In genomic region chr19:44602071-44602470, GRCh38 we compare ENCODE assay signal across 26 cellular contexts. TPM values are rescaled to one million over a fixed set of nuclear protein-coding genes. Genes with fewer than 3 reads are reported as not detected.
DNase-seq lines count a peak whose midpoint lies in the region; TF ChIP-seq lines count a peak whose summit lies in the region.
"Had no signal": no experiment of that assay in that cellular context is flagged by ENCODE, and none has a peak within 500 bp of the region (broad histone marks: within the 10 kb centered on the region; RNA-seq: fewer than 3 reads in every experiment).

No MANE protein-coding gene starts in this region.

- 29% methylated on average over 6 of the region's 6 CpGs for WGBS in prostate gland

- no peaks in the 10 kb centered on the region for H3K27me3 Mint-ChIP-seq in chondrocyte (ENCODE audit: low read depth)
- H3K27me3 Mint-ChIP-seq in activated CD4-positive, alpha-beta T cell treated with anti-CD3 and anti-CD28 coated beads, Interleukin-2, amount 10 ng/mL, durations not matched to agents 7 days and 5 days: peaks cover 2% of the 10 kb centered on the region
- H3K27me3 Mint-ChIP-seq: activated CD8-positive, alpha-beta memory T cell treated with anti-CD3 and anti-CD28 coated beads, Interleukin-2, amount 10 ng/mL, durations not matched to agents 7 days and 5 days; CD4-positive, CD25-positive, alpha-beta regulatory T cell had no signal

- H3K4me3 Mint-ChIP-seq in chondrocyte (ENCODE audit: unreplicated experiment): no peak overlapping the region
- H3K4me3 Mint-ChIP-seq in activated CD4-positive, alpha-beta T cell treated with anti-CD3 and anti-CD28 coated beads, Interleukin-2, amount 10 ng/mL, durations not matched to agents 7 days and 5 days: no peak overlapping the region
- H3K4me3 Mint-ChIP-seq: activated CD8-positive, alpha-beta memory T cell treated with anti-CD3 and anti-CD28 coated beads, Interleukin-2, amount 10 ng/mL, durations not matched to agents 7 days and 5 days; CD4-positive, CD25-positive, alpha-beta regulatory T cell; mesothelial cell of epicardium; T-helper 1 cell treated with Interleukin-12 subunit alpha and Interleukin-12 subunit beta and Interleukin-4 antibody, amounts not matched to agents 30 μg/mL and 1 μg/mL, for 36 hours had no signal

- POLR2A ChIA-PET in activated CD4-positive, alpha-beta T cell treated with anti-CD3 and anti-CD28 coated beads, Interleukin-2, amount 10 ng/mL, durations not matched to agents 7 days and 5 days (lab: Charles Lee): no interaction called here

- H3K9me3 Mint-ChIP-seq in chondrocyte (ENCODE audit: low read depth): no peaks in the 10 kb centered on the region
- peaks cover 13% of the 10 kb centered on the region for H3K9me3 Mint-ChIP-seq in activated CD4-positive, alpha-beta T cell treated with anti-CD3 and anti-CD28 coated beads, Interleukin-2, amount 10 ng/mL, durations not matched to agents 7 days and 5 days

- H3K36me3 Mint-ChIP-seq in chondrocyte (ENCODE audit: low read depth): no peaks in the 10 kb centered on the region
- no peaks in the 10 kb centered on the region for H3K36me3 Mint-ChIP-seq in activated CD4-positive, alpha-beta T cell treated with anti-CD3 and anti-CD28 coated beads, Interleukin-2, amount 10 ng/mL, durations not matched to agents 7 days and 5 days (ENCODE audit: low read depth)
- H3K36me3 Mint-ChIP-seq: activated CD8-positive, alpha-beta memory T cell treated with anti-CD3 and anti-CD28 coated beads, Interleukin-2, amount 10 ng/mL, durations not matched to agents 7 days and 5 days; CD4-positive, CD25-positive, alpha-beta regulatory T cell; mesothelial cell of epicardium had no signal

- no peaks in the 10 kb centered on the region for H3K36me3 ChIP-seq in prostate gland
- H3K36me3 ChIP-seq: ascending aorta, heart left ventricle, MG63, right lobe of liver, thoracic aorta had no signal

- H3K27me3 ChIP-seq in prostate gland (replicated peaks; ENCODE audit: insufficient read depth): no peaks in the 10 kb centered on the region
- H3K27me3 ChIP-seq: ascending aorta, MG63, right lobe of liver had no signal

- H3K4me3 ChIP-seq in prostate gland: no peak overlapping the region
- H3K4me3 ChIP-seq: A549, ascending aorta, coronary artery, heart left ventricle, MG63, right lobe of liver, thoracic aorta had no signal

- TF ChIP-seq POLR2A in prostate gland (IDR thresholded peaks at IDR 0.05): no peak

- CTCF ChIA-PET in activated CD4-positive, alpha-beta T cell treated with anti-CD3 and anti-CD28 coated beads, Interleukin-2, amount 10 ng/mL, durations not matched to agents 7 days and 5 days (lab: Charles Lee): interaction anchor here (0.6 to 0.7 kb wide), 2 partner anchors 50 to 82 kb away, joined by 3 to 5 read pairs; no protein-coding TSS in a partner anchor

- H3K4me1 ChIP-seq in prostate gland (replicated peaks): no peaks in the 10 kb centered on the region

- H3K27ac Mint-ChIP-seq in chondrocyte (ENCODE audit: unreplicated experiment): peak overlapping the region; percentile 47
- no peak overlapping the region for H3K27ac Mint-ChIP-seq in activated CD4-positive, alpha-beta T cell treated with anti-CD3 and anti-CD28 coated beads, Interleukin-2, amount 10 ng/mL, durations not matched to agents 7 days and 5 days
- H3K27ac Mint-ChIP-seq: activated CD8-positive, alpha-beta memory T cell treated with anti-CD3 and anti-CD28 coated beads, Interleukin-2, amount 10 ng/mL, durations not matched to agents 7 days and 5 days; CD4-positive, CD25-positive, alpha-beta regulatory T cell; mesothelial cell of epicardium; T-helper 1 cell treated with Interleukin-12 subunit alpha and Interleukin-12 subunit beta and Interleukin-4 antibody, amounts not matched to agents 30 μg/mL and 1 μg/mL, for 36 hours had no signal

- intact Hi-C loops in prostate gland (cut with DNase I): no loop called here

- no peaks in the 10 kb centered on the region for H3K9me3 ChIP-seq in prostate gland
- H3K9me3 ChIP-seq: ascending aorta, right lobe of liver, thoracic aorta had no signal

- peaks cover 25% of the 10 kb centered on the region for H3K4me1 Mint-ChIP-seq in chondrocyte (ENCODE audit: low read depth)
- H3K4me1 Mint-ChIP-seq in activated CD4-positive, alpha-beta T cell treated with anti-CD3 and anti-CD28 coated beads, Interleukin-2, amount 10 ng/mL, durations not matched to agents 7 days and 5 days: peaks cover 3% of the 10 kb centered on the region

- in situ Hi-C loops in G401 (cut with HindIII; ENCODE audit: low sequenced_read_pairs): no loop called here

- no peak overlapping the region for H3K27ac ChIP-seq in prostate gland
- H3K27ac ChIP-seq: ascending aorta, coronary artery, right lobe of liver, thoracic aorta had no signal

- no peak for TF ChIP-seq CTCF in chondrocyte (IDR thresholded peaks at IDR 0.05)
- no peak for TF ChIP-seq CTCF in prostate gland (IDR thresholded peaks at IDR 0.05)

- peak; percentile 68 for DNase-seq in DMS53 (lab: John Stamatoyannopoulos, UW)
- no peak for DNase-seq in DMS53 treated with DMSO at 0.1 percent for 48 hours (lab: John Stamatoyannopoulos, UW; ENCODE audit: unreplicated experiment)
- DNase-seq in NCI-H2196 treated with DMSO at 0.1 percent for 48 hours (lab: John Stamatoyannopoulos, UW; ENCODE audit: unreplicated experiment): peak; percentile 51
- no peak for DNase-seq in chondrocyte (ENCODE audit: low spot score)
- DNase-seq in prostate gland (ENCODE audit: low spot score): peak; percentile 6
- DNase-seq in putamen (ENCODE audit: low spot score): no peak
- DNase-seq in G401 (ENCODE audit: low spot score): no peak
- DNase-seq in activated CD4-positive, alpha-beta T cell treated with anti-CD3 and anti-CD28 coated beads, Interleukin-2, amount 10 ng/mL, durations not matched to agents 7 days and 5 days: no peak
- DNase-seq: activated CD8-positive, alpha-beta memory T cell treated with anti-CD3 and anti-CD28 coated beads, Interleukin-2, amount 10 ng/mL, durations not matched to agents 7 days and 5 days; CD4-positive, CD25-positive, alpha-beta regulatory T cell; erythroblast; GDM1; heart left ventricle; kidney; MG63; right lobe of liver; RPMI8226; stimulated activated CD4-positive, alpha-beta T cell treated with anti-CD3 and anti-CD28 coated beads, Interleukin-2, amount 100 ng/mL, for 48 hours; stimulated activated CD8-positive, alpha-beta memory T cell treated with anti-CD3 and anti-CD28 coated beads, Interleukin-4, amount 100 ng/mL, for 48 hours had no signal

RNA-seq across cellular contexts. Expression of gene IGSF23, which starts 11.3 kb away (rescaled TPM):
- not detected in 3 replicates for total RNA-seq in chondrocyte
- not detected for total RNA-seq in prostate gland
- total RNA-seq in G401 (2014; rRNA removed; shearing (Covaris generic)): not detected in 2 replicates
- total RNA-seq in activated CD4-positive, alpha-beta T cell treated with anti-CD3 and anti-CD28 coated beads, Interleukin-2, amount 10 ng/mL, durations not matched to agents 7 days and 5 days: not detected
- total RNA-seq: activated CD8-positive, alpha-beta memory T cell treated with anti-CD3 and anti-CD28 coated beads, Interleukin-2, amount 10 ng/mL, durations not matched to agents 7 days and 5 days; ascending aorta; CD4-positive, CD25-positive, alpha-beta regulatory T cell; kidney; mesothelial cell of epicardium; NCI-H460; thoracic aorta had no signal

RNA-seq across cellular contexts. Expression of gene PVR, which starts 41.6 kb away (rescaled TPM):
- total RNA-seq in chondrocyte (44.4 to 93.2 TPM (median 89.7 TPM) in 3 replicates), prostate gland (10 to 100 TPM; 30.1 to 35.6 TPM)
- total RNA-seq in G401 (2014; rRNA removed; shearing (Covaris generic)): 36.7 and 43.1 TPM in 2 replicates
- 1 to 10 TPM; 1.9 TPM for total RNA-seq in activated CD4-positive, alpha-beta T cell treated with anti-CD3 and anti-CD28 coated beads, Interleukin-2, amount 10 ng/mL, durations not matched to agents 7 days and 5 days

Comparison
In these comparisons a context has a peak if more than half of its experiments do, and no peak if none do; other contexts are left out.
1. DNase-seq: peak in DMS53 (single experiment), NCI-H2196 treated with DMSO at 0.1 percent for 48 hours (single experiment) and prostate gland (single experiment); none in DMS53 treated with DMSO at 0.1 percent for 48 hours (single experiment), chondrocyte (single experiment), putamen (single experiment), G401 (single experiment) and activated CD4-positive, alpha-beta T cell treated with anti-CD3 and anti-CD28 coated beads, Interleukin-2, amount 10 ng/mL, durations not matched to agents 7 days and 5 days (single experiment).
2. RNA of gene PVR, which starts 41.6 kb away (total RNA-seq): 44.4 to 93.2 TPM in chondrocyte, 36.7 to 43.1 TPM in G401 and 30.1 to 35.6 TPM in prostate gland; 1.9 TPM in activated CD4-positive, alpha-beta T cell treated with anti-CD3 and anti-CD28 coated beads, Interleukin-2, amount 10 ng/mL, durations not matched to agents 7 days and 5 days; every median in the first group is over 10 times any median in the second.